ENCODE assay signal across 1 cellular context in the genomic region with DNA sequence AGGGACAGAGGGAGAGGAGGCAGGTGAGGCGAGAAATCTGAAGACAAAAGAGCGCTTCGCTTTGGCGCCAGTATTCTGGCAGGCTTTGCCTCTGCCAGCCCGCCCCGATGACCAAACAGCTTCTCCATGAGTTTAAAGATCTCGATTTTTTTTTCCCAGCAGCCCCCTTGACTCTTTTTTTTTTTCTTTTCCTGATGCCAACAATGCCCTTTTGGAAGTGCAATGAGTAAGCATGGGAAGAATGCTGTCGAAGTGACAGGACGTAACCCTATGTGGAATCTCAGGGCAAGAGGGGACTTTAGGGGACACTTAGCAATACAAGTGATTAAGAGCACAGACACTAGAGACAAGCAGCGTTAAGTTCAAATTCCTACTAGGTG.
TF ChIP-seq lines count a peak whose summit lies in the region.

No MANE protein-coding gene starts in this region.

TF ChIP-seq in WTC11, 78 proteins besides CTCF, POLR2A, EP300 and RAD21 (continued from another document):
- TF ChIP-seq, protein P1, sequence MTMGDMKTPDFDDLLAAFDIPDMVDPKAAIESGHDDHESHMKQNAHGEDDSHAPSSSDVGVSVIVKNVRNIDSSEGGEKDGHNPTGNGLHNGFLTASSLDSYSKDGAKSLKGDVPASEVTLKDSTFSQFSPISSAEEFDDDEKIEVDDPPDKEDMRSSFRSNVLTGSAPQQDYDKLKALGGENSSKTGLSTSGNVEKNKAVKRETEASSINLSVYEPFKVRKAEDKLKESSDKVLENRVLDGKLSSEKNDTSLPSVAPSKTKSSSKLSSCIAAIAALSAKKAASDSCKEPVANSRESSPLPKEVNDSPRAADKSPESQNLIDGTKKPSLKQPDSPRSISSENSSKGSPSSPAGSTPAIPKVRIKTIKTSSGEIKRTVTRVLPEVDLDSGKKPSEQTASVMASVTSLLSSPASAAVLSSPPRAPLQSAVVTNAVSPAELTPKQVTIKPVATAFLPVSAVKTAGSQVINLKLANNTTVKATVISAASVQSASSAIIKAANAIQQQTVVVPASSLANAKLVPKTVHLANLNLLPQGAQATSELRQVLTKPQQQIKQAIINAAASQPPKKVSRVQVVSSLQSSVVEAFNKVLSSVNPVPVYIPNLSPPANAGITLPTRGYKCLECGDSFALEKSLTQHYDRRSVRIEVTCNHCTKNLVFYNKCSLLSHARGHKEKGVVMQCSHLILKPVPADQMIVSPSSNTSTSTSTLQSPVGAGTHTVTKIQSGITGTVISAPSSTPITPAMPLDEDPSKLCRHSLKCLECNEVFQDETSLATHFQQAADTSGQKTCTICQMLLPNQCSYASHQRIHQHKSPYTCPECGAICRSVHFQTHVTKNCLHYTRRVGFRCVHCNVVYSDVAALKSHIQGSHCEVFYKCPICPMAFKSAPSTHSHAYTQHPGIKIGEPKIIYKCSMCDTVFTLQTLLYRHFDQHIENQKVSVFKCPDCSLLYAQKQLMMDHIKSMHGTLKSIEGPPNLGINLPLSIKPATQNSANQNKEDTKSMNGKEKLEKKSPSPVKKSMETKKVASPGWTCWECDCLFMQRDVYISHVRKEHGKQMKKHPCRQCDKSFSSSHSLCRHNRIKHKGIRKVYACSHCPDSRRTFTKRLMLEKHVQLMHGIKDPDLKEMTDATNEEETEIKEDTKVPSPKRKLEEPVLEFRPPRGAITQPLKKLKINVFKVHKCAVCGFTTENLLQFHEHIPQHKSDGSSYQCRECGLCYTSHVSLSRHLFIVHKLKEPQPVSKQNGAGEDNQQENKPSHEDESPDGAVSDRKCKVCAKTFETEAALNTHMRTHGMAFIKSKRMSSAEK (CRISPR knock-in tag; IDR thresholded peaks at IDR 0.05; ENCODE audit: borderline replicate concordance), result no peak
- no peak for TF ChIP-seq ZNF423 (CRISPR knock-in tag; IDR thresholded peaks at IDR 0.05)
- no peak for TF ChIP-seq TEAD1 (CRISPR knock-in tag; IDR thresholded peaks at IDR 0.05)
- no peak for TF ChIP-seq ESRRA (CRISPR knock-in tag; IDR thresholded peaks at IDR 0.05; ENCODE audit: borderline replicate concordance)
- no peak for TF ChIP-seq ZBTB21 (CRISPR knock-in tag; IDR thresholded peaks at IDR 0.05; ENCODE audit: borderline replicate concordance)
- no peak for TF ChIP-seq KAT7 (CRISPR knock-in tag; IDR thresholded peaks at IDR 0.05; ENCODE audit: borderline replicate concordance)
- TF ChIP-seq, protein P2, sequence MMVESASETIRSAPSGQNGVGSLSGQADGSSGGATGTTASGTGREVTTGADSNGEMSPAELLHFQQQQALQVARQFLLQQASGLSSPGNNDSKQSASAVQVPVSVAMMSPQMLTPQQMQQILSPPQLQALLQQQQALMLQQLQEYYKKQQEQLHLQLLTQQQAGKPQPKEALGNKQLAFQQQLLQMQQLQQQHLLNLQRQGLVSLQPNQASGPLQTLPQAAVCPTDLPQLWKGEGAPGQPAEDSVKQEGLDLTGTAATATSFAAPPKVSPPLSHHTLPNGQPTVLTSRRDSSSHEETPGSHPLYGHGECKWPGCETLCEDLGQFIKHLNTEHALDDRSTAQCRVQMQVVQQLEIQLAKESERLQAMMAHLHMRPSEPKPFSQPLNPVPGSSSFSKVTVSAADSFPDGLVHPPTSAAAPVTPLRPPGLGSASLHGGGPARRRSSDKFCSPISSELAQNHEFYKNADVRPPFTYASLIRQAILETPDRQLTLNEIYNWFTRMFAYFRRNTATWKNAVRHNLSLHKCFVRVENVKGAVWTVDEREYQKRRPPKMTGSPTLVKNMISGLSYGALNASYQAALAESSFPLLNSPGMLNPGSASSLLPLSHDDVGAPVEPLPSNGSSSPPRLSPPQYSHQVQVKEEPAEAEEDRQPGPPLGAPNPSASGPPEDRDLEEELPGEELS (CRISPR knock-in tag; IDR thresholded peaks at IDR 0.05), result no peak
- TF ChIP-seq, protein P3, sequence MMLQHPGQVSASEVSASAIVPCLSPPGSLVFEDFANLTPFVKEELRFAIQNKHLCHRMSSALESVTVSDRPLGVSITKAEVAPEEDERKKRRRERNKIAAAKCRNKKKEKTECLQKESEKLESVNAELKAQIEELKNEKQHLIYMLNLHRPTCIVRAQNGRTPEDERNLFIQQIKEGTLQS (CRISPR knock-in tag; conservative IDR thresholded peaks at IDR 0.05), result no peak
- TF ChIP-seq, protein P4, sequence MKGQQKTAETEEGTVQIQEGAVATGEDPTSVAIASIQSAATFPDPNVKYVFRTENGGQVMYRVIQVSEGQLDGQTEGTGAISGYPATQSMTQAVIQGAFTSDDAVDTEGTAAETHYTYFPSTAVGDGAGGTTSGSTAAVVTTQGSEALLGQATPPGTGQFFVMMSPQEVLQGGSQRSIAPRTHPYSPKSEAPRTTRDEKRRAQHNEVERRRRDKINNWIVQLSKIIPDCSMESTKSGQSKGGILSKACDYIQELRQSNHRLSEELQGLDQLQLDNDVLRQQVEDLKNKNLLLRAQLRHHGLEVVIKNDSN (CRISPR knock-in tag; IDR thresholded peaks at IDR 0.05), result no peak
- TF ChIP-seq, protein P5, sequence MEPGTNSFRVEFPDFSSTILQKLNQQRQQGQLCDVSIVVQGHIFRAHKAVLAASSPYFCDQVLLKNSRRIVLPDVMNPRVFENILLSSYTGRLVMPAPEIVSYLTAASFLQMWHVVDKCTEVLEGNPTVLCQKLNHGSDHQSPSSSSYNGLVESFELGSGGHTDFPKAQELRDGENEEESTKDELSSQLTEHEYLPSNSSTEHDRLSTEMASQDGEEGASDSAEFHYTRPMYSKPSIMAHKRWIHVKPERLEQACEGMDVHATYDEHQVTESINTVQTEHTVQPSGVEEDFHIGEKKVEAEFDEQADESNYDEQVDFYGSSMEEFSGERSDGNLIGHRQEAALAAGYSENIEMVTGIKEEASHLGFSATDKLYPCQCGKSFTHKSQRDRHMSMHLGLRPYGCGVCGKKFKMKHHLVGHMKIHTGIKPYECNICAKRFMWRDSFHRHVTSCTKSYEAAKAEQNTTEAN (CRISPR knock-in tag; IDR thresholded peaks at IDR 0.05), result no peak
- no peak for TF ChIP-seq CREB1 (CRISPR knock-in tag; IDR thresholded peaks at IDR 0.05)
- TF ChIP-seq, protein P6, sequence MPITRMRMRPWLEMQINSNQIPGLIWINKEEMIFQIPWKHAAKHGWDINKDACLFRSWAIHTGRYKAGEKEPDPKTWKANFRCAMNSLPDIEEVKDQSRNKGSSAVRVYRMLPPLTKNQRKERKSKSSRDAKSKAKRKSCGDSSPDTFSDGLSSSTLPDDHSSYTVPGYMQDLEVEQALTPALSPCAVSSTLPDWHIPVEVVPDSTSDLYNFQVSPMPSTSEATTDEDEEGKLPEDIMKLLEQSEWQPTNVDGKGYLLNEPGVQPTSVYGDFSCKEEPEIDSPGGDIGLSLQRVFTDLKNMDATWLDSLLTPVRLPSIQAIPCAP (CRISPR knock-in tag; IDR thresholded peaks at IDR 0.05), result no peak
- no peak for TF ChIP-seq ZNF219 (CRISPR knock-in tag; IDR thresholded peaks at IDR 0.05; ENCODE audit: borderline replicate concordance)
- TF ChIP-seq ZNF396 (CRISPR knock-in tag; IDR thresholded peaks at IDR 0.05; ENCODE audit: borderline replicate concordance), result no peak
